8 cellular contexts compared by ENCODE assay signal in the genomic region with DNA sequence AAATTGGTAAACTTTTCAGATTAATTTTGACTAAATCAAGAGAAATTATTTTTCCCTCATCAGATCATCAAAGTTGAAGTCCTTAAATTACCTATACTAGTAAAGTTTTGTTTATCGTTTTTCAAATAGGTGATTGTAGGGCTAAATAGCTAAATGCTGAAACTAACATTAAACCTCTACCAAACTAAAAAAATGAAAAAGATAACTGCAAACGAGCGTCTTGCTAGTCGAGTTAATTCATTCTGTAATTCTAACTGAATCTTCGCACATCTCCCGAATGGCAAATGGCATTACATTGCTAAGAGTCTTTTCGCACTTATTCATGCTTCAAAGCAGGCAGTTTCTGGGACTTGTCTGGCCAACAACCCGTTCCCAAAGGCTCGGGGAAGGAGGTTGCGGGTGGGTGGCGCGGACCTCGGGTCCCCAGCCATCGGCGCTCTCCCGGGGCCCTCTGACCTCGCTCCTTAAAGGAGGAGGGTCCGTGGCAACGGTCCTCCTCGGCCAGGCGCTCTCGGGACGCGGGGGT. TPM values are rescaled to one million over a fixed set of nuclear protein-coding genes. Genes with fewer than 3 reads are reported as not detected.
DNase-seq lines count a peak whose midpoint lies in the region; ATAC-seq and TF ChIP-seq lines count a peak whose summit lies in the region.

No MANE protein-coding gene starts in this region.

- peak overlapping the region; percentile 81 to 89 (median 89) for H3K27ac ChIP-seq in gastroesophageal sphincter
- peak overlapping the region; percentile 97 for H3K27ac ChIP-seq in psoas muscle

- no peak for TF ChIP-seq POLR2A in gastroesophageal sphincter (IDR thresholded peaks at IDR 0.05)

- H3K4me3 ChIP-seq in gastroesophageal sphincter (peak overlapping the region; percentile 70 to 93), psoas muscle (peak overlapping the region; percentile 84)

- H3K4me1 ChIP-seq in gastroesophageal sphincter, result peaks cover 0 to 28% (median 0%) of the 10 kb centered on the region in 3 donors
- peaks cover 38% of the 10 kb centered on the region for H3K4me1 ChIP-seq in psoas muscle

- intact Hi-C loops in psoas muscle (cut with DNase I), result loop anchor here in 1 of 2 donors (5.0 kb wide), 4 partner anchors 41 to 266 kb away; partner anchors contain the start of gene PREP

- TF ChIP-seq EP300 in gastroesophageal sphincter (IDR thresholded peaks at IDR 0.05), result no peak

- TF ChIP-seq CTCF in gastroesophageal sphincter (IDR thresholded peaks at IDR 0.05), result no peak
- no peak for TF ChIP-seq CTCF in psoas muscle (IDR thresholded peaks at IDR 0.05)

- H3K9me3 ChIP-seq in gastroesophageal sphincter, result no peaks in the 10 kb centered on the region
- no peaks in the 10 kb centered on the region for H3K9me3 ChIP-seq in psoas muscle

- no peaks in the 10 kb centered on the region for H3K27me3 ChIP-seq in gastroesophageal sphincter
- no peaks in the 10 kb centered on the region for H3K27me3 ChIP-seq in psoas muscle (ENCODE audit: insufficient read depth in 3 of 3, low read length in 2 of 3)

- ATAC-seq in SK-N-SH treated with all-trans-retinoic acid at 6 μM for 48 hours, result peak; percentile 45
- peak; percentile 8 for ATAC-seq in gastroesophageal sphincter
- ATAC-seq in psoas muscle, result peak in 1 of 4 donors; percentile 49
- ATAC-seq in GM18858 (IDR thresholded peaks at IDR 0.05; ENCODE audit: unreplicated experiment), result no peak
- ATAC-seq in HG03280 (IDR thresholded peaks at IDR 0.05; ENCODE audit: unreplicated experiment), result no peak

- 17 to 27% methylated on average over 6 to 7 of the region's 24 CpGs for WGBS in gastroesophageal sphincter (ENCODE audit: low coverage in 1 of 2), 2 donors
- WGBS in psoas muscle, 3 donors, result 2 to 4% (median 2%) methylated on average over 19 to 24 of the region's 24 CpGs

- no peaks in the 10 kb centered on the region for H3K36me3 ChIP-seq in gastroesophageal sphincter
- H3K36me3 ChIP-seq in psoas muscle (ENCODE audit: insufficient read depth in 1 of 2, low read depth in 1 of 2), result peaks cover 0 to 23% of the 10 kb centered on the region in 2 donors

- DNase-seq in DMS53 (lab: John Stamatoyannopoulos, UW) (peak; percentile 13), DMS53 treated with DMSO at 0.1 percent for 48 hours (lab: John Stamatoyannopoulos, UW; ENCODE audit: unreplicated experiment) (no peak), psoas muscle (peak in 1 of 2 donors; percentile 21)
- no peak for DNase-seq in stimulated activated CD4-positive, alpha-beta T cell treated with anti-CD3 and anti-CD28 coated beads, Interleukin-2, amount 100 ng/mL, for 48 hours

TF ChIP-seq in SK-N-SH treated with all-trans-retinoic acid at 6 μM for 48 hours, 23 proteins besides CTCF, POLR2A, EP300 and RAD21:
- TF ChIP-seq ARNTL (CRISPR knock-in tag; IDR thresholded peaks at IDR 0.05; ENCODE audit: borderline replicate concordance, low read depth), result no peak
- TF ChIP-seq GLIS3 (CRISPR knock-in tag; IDR thresholded peaks at IDR 0.05), result no peak
- no peak for TF ChIP-seq ISL1 (CRISPR knock-in tag; IDR thresholded peaks at IDR 0.05)
- TF ChIP-seq TOX (CRISPR knock-in tag; IDR thresholded peaks at IDR 0.05; ENCODE audit: borderline replicate concordance), result no peak
- no peak for TF ChIP-seq PATZ1 (CRISPR knock-in tag; IDR thresholded peaks at IDR 0.05; ENCODE audit: borderline replicate concordance)
- TF ChIP-seq ESRRG (CRISPR knock-in tag; IDR thresholded peaks at IDR 0.05), result no peak
- TF ChIP-seq, protein P1, sequence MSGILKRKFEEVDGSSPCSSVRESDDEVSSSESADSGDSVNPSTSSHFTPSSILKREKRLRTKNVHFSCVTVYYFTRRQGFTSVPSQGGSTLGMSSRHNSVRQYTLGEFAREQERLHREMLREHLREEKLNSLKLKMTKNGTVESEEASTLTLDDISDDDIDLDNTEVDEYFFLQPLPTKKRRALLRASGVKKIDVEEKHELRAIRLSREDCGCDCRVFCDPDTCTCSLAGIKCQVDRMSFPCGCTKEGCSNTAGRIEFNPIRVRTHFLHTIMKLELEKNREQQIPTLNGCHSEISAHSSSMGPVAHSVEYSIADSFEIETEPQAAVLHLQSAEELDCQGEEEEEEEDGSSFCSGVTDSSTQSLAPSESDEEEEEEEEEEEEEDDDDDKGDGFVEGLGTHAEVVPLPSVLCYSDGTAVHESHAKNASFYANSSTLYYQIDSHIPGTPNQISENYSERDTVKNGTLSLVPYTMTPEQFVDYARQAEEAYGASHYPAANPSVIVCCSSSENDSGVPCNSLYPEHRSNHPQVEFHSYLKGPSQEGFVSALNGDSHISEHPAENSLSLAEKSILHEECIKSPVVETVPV (CRISPR knock-in tag; IDR thresholded peaks at IDR 0.05), result no peak
- TF ChIP-seq ZFP30 (CRISPR knock-in tag; IDR thresholded peaks at IDR 0.05), result no peak
- TF ChIP-seq ZNF565 (CRISPR knock-in tag; conservative IDR thresholded peaks at IDR 0.05; ENCODE audit: low read depth), result no peak
- no peak for TF ChIP-seq ZC3H10 (CRISPR knock-in tag; IDR thresholded peaks at IDR 0.05)
- no peak for TF ChIP-seq ZFP3 (CRISPR knock-in tag; IDR thresholded peaks at IDR 0.05)
- no peak for TF ChIP-seq SNAI2 (CRISPR knock-in tag; IDR thresholded peaks at IDR 0.05)
- no peak for TF ChIP-seq BACH2 (CRISPR knock-in tag; IDR thresholded peaks at IDR 0.05; ENCODE audit: borderline replicate concordance)
- no peak for TF ChIP-seq RARB (CRISPR knock-in tag; IDR thresholded peaks at IDR 0.05)

RNA-seq across cellular contexts. Expression of gene POPDC3, which starts 43.8 kb away (rescaled TPM):
- 1 to 10 TPM in 1 of 4 donors, not detected in 3; 1.5 TPM for total RNA-seq in gastroesophageal sphincter
- 100 to 1,000 TPM in 2 of 4 donors, 10 to 100 TPM in 2; 80.1 to 170 (median 103) TPM for total RNA-seq in psoas muscle
- polyA plus RNA-seq in psoas muscle, result 100 to 1,000 TPM; 108 to 271 (median 132) TPM

Comparison
In these comparisons a context has a peak if more than half of its experiments do, and no peak if none do; other contexts are left out.
1. ATAC-seq: peak in SK-N-SH treated with all-trans-retinoic acid at 6 μM for 48 hours (single experiment) and gastroesophageal sphincter (single experiment); none in GM18858 (single experiment) and HG03280 (single experiment).
2. RNA of gene POPDC3, which starts 43.8 kb away (total RNA-seq): 80.1 to 170 TPM in psoas muscle; 1.5 TPM in gastroesophageal sphincter; every median in the first group is over 10 times any median in the second.